Comparison of ENCODE assay signal across 1 cellular context in the genomic region with DNA sequence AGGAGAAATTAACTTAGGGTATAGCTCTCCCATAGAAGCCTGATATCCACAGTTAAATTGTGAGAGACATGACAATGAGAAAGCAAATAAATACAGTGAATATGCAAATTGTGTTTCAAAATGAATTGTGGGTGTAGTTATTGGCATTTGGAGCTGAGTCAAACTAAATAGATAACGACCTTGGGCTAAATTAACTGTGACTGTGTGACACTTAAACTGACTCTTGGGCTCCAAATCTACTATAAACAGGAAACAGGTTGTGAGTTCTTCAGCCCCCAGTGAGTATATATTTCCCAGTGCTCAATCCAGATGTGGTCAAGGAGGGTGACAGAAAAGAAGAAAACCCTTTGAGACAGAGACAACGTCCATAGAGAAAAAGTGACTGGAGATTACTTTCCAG.
TF ChIP-seq lines count a peak whose summit lies in the region.

No MANE protein-coding gene starts in this region.

TF ChIP-seq in K562, 482 proteins besides CTCF, POLR2A, EP300 and RAD21 (continued from another document and continues in another):
- TF ChIP-seq, protein P1, sequence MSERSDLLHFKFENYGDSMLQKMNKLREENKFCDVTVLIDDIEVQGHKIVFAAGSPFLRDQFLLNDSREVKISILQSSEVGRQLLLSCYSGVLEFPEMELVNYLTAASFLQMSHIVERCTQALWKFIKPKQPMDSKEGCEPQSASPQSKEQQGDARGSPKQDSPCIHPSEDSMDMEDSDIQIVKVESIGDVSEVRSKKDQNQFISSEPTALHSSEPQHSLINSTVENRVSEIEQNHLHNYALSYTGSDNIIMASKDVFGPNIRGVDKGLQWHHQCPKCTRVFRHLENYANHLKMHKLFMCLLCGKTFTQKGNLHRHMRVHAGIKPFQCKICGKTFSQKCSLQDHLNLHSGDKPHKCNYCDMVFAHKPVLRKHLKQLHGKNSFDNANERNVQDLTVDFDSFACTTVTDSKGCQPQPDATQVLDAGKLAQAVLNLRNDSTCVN (CRISPR knock-in tag; IDR thresholded peaks at IDR 0.05): no peak
- no peak for TF ChIP-seq STAT5B (CRISPR knock-in tag; IDR thresholded peaks at IDR 0.05)
- no peak for TF ChIP-seq TFAP4 (CRISPR knock-in tag; IDR thresholded peaks at IDR 0.05; ENCODE audit: borderline replicate concordance)
- TF ChIP-seq ZNF143 (CRISPR knock-in tag; IDR thresholded peaks at IDR 0.05): no peak
- TF ChIP-seq XRCC3 (IDR thresholded peaks at IDR 0.05): no peak
- no peak for TF ChIP-seq BACH1 (tag; IDR thresholded peaks at IDR 0.05)
- no peak for TF ChIP-seq CSDE1 (IDR thresholded peaks at IDR 0.05)
- no peak for TF ChIP-seq YBX1 (IDR thresholded peaks at IDR 0.05)
- TF ChIP-seq, protein P2, sequence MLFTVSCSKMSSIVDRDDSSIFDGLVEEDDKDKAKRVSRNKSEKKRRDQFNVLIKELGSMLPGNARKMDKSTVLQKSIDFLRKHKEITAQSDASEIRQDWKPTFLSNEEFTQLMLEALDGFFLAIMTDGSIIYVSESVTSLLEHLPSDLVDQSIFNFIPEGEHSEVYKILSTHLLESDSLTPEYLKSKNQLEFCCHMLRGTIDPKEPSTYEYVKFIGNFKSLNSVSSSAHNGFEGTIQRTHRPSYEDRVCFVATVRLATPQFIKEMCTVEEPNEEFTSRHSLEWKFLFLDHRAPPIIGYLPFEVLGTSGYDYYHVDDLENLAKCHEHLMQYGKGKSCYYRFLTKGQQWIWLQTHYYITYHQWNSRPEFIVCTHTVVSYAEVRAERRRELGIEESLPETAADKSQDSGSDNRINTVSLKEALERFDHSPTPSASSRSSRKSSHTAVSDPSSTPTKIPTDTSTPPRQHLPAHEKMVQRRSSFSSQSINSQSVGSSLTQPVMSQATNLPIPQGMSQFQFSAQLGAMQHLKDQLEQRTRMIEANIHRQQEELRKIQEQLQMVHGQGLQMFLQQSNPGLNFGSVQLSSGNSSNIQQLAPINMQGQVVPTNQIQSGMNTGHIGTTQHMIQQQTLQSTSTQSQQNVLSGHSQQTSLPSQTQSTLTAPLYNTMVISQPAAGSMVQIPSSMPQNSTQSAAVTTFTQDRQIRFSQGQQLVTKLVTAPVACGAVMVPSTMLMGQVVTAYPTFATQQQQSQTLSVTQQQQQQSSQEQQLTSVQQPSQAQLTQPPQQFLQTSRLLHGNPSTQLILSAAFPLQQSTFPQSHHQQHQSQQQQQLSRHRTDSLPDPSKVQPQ (CRISPR knock-in tag; IDR thresholded peaks at IDR 0.05; ENCODE audit: borderline replicate concordance): no peak
- no peak for TF ChIP-seq KDM5B (IDR thresholded peaks at IDR 0.05; ENCODE audit: insufficient replicate concordance, low read depth, low read length)
- 0 out of 2 replicates have a peak, but pooled peaks have one; percentile 14 for TF ChIP-seq GABPA (tag; conservative IDR thresholded peaks at IDR 0.05; ENCODE audit: low read depth)
- TF ChIP-seq NFATC3 (IDR thresholded peaks at IDR 0.05): no peak
- TF ChIP-seq HCFC1 (IDR thresholded peaks at IDR 0.05; ENCODE audit: low read depth, low read length): no peak
- TF ChIP-seq ZNF764 (CRISPR knock-in tag; IDR thresholded peaks at IDR 0.05; ENCODE audit: low read depth): no peak
- no peak for TF ChIP-seq PCBP1 (IDR thresholded peaks at IDR 0.05; ENCODE audit: low read depth, low read length, poor library complexity, severe bottlenecking)
- peak; percentile 43; the same call in 1 of the 2 replicates for TF ChIP-seq C11orf30 (IDR thresholded peaks at IDR 0.05; ENCODE audit: low read depth)
- no peak for TF ChIP-seq NKRF (IDR thresholded peaks at IDR 0.05; ENCODE audit: borderline replicate concordance)
- peak in 1 of 2 experiments; percentile 19; a peak in 1 of 3 replicates for TF ChIP-seq CBX3 (IDR thresholded peaks at IDR 0.05; ENCODE audit: borderline replicate concordance in 1 of 2, low read length in 2 of 2)
- no peak for TF ChIP-seq ZFX (CRISPR knock-in tag; IDR thresholded peaks at IDR 0.05)
- TF ChIP-seq, protein P3, sequence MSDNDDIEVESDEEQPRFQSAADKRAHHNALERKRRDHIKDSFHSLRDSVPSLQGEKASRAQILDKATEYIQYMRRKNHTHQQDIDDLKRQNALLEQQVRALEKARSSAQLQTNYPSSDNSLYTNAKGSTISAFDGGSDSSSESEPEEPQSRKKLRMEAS (CRISPR knock-in tag; IDR thresholded peaks at IDR 0.05): no peak
- TF ChIP-seq TBL1XR1 (IDR thresholded peaks at IDR 0.05; ENCODE audit: low read length in 2 of 2): peak in 1 of 2 experiments; percentile 48; a peak in 1 of 4 replicates
- 0 out of 2 replicates have a peak, but pooled peaks have one; percentile 24 for TF ChIP-seq TAL1 (IDR thresholded peaks at IDR 0.05)
- no peak for TF ChIP-seq FUS (optimal IDR thresholded peaks at IDR 0.05; ENCODE audit: low read depth, low read length)
- TF ChIP-seq NONO (IDR thresholded peaks at IDR 0.05; ENCODE audit: low read depth in 2 of 2, low read length in 1 of 2): no peak
- TF ChIP-seq SOX6 (IDR thresholded peaks at IDR 0.05): no peak
- no peak for TF ChIP-seq ZNF830 (CRISPR knock-in tag; IDR thresholded peaks at IDR 0.05)
- TF ChIP-seq ETV5 (CRISPR knock-in tag; IDR thresholded peaks at IDR 0.05; ENCODE audit: low read depth): 0 out of 2 replicates have a peak, but pooled peaks have one; percentile 39
- TF ChIP-seq ARID3A (IDR thresholded peaks at IDR 0.05; ENCODE audit: borderline replicate concordance, low read depth, low read length): 0 out of 2 replicates have a peak, but pooled peaks have one; percentile 62
- TF ChIP-seq ZC3H11A (IDR thresholded peaks at IDR 0.05; ENCODE audit: low read depth, low read length): no peak
- TF ChIP-seq ZNF707 (CRISPR knock-in tag; conservative IDR thresholded peaks at IDR 0.05): no peak
- TF ChIP-seq RFX5 (IDR thresholded peaks at IDR 0.05; ENCODE audit: low read depth, low read length): no peak
- no peak for TF ChIP-seq NR4A1 (CRISPR knock-in tag; IDR thresholded peaks at IDR 0.05)
- no peak for TF ChIP-seq NR4A1 (tag; IDR thresholded peaks at IDR 0.05)
- TF ChIP-seq BDP1 (IDR thresholded peaks at IDR 0.05; ENCODE audit: insufficient read depth, insufficient read length): no peak
- no peak for TF ChIP-seq SIN3B (IDR thresholded peaks at IDR 0.05; ENCODE audit: low read depth)
- TF ChIP-seq CBFA2T2 (conservative IDR thresholded peaks at IDR 0.05): peak; percentile 29
- TF ChIP-seq CREB1 (IDR thresholded peaks at IDR 0.05): no peak
- TF ChIP-seq CREB1 (CRISPR knock-in tag; IDR thresholded peaks at IDR 0.05): no peak
- TF ChIP-seq, protein P4, sequence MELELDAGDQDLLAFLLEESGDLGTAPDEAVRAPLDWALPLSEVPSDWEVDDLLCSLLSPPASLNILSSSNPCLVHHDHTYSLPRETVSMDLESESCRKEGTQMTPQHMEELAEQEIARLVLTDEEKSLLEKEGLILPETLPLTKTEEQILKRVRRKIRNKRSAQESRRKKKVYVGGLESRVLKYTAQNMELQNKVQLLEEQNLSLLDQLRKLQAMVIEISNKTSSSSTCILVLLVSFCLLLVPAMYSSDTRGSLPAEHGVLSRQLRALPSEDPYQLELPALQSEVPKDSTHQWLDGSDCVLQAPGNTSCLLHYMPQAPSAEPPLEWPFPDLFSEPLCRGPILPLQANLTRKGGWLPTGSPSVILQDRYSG (tag; conservative IDR thresholded peaks at IDR 0.05; ENCODE audit: low read depth): no peak
- TF ChIP-seq RCOR1 (IDR thresholded peaks at IDR 0.05; ENCODE audit: borderline replicate concordance in 1 of 2, low read depth in 2 of 2, low read length in 2 of 2): peak in 1 of 2 experiments; percentile 60; a peak in 1 of 4 replicates
- peak; percentile 65 for TF ChIP-seq MEIS2 (IDR thresholded peaks at IDR 0.05; ENCODE audit: partially characterized antibody)
- TF ChIP-seq TCF7L2 (IDR thresholded peaks at IDR 0.05; ENCODE audit: low read depth, low read length): no peak
- TF ChIP-seq EZH2 (IDR thresholded peaks at IDR 0.05; ENCODE audit: borderline replicate concordance, low read depth, low read length): no peak
- no peak for TF ChIP-seq ZFP36 (IDR thresholded peaks at IDR 0.05; ENCODE audit: low read depth, low read length, partially characterized antibody)
- no peak for TF ChIP-seq SMAD1 (IDR thresholded peaks at IDR 0.05; ENCODE audit: low read depth, low read length, partially characterized antibody)
- TF ChIP-seq, protein P5, sequence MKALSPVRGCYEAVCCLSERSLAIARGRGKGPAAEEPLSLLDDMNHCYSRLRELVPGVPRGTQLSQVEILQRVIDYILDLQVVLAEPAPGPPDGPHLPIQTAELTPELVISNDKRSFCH (CRISPR knock-in tag; IDR thresholded peaks at IDR 0.05): no peak
- TF ChIP-seq, protein P5 (tag; IDR thresholded peaks at IDR 0.05): 0 out of 2 replicates have a peak, but pooled peaks have one; percentile 48
- TF ChIP-seq BRD9 (IDR thresholded peaks at IDR 0.05; ENCODE audit: low read depth, partially characterized antibody): no peak
- peak; percentile 41; the same call in 1 of the 2 replicates for TF ChIP-seq PKNOX1 (IDR thresholded peaks at IDR 0.05)
- TF ChIP-seq, protein P6, sequence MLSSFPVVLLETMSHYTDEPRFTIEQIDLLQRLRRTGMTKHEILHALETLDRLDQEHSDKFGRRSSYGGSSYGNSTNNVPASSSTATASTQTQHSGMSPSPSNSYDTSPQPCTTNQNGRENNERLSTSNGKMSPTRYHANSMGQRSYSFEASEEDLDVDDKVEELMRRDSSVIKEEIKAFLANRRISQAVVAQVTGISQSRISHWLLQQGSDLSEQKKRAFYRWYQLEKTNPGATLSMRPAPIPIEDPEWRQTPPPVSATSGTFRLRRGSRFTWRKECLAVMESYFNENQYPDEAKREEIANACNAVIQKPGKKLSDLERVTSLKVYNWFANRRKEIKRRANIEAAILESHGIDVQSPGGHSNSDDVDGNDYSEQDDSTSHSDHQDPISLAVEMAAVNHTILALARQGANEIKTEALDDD (IDR thresholded peaks at IDR 0.05): peak; percentile 68
- TF ChIP-seq, protein P7, sequence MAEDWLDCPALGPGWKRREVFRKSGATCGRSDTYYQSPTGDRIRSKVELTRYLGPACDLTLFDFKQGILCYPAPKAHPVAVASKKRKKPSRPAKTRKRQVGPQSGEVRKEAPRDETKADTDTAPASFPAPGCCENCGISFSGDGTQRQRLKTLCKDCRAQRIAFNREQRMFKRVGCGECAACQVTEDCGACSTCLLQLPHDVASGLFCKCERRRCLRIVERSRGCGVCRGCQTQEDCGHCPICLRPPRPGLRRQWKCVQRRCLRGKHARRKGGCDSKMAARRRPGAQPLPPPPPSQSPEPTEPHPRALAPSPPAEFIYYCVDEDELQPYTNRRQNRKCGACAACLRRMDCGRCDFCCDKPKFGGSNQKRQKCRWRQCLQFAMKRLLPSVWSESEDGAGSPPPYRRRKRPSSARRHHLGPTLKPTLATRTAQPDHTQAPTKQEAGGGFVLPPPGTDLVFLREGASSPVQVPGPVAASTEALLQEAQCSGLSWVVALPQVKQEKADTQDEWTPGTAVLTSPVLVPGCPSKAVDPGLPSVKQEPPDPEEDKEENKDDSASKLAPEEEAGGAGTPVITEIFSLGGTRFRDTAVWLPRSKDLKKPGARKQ (CRISPR knock-in tag; IDR thresholded peaks at IDR 0.05): no peak
- no peak for TF ChIP-seq TAF15 (IDR thresholded peaks at IDR 0.05; ENCODE audit: low read depth, low read length)
- no peak for TF ChIP-seq MAFK (IDR thresholded peaks at IDR 0.05; ENCODE audit: low read length)
- TF ChIP-seq RBM25 (IDR thresholded peaks at IDR 0.05; ENCODE audit: low read depth, low read length, severe bottlenecking): no peak
